Comparison of ENCODE assay signal across 8 cellular contexts in the genomic region with DNA sequence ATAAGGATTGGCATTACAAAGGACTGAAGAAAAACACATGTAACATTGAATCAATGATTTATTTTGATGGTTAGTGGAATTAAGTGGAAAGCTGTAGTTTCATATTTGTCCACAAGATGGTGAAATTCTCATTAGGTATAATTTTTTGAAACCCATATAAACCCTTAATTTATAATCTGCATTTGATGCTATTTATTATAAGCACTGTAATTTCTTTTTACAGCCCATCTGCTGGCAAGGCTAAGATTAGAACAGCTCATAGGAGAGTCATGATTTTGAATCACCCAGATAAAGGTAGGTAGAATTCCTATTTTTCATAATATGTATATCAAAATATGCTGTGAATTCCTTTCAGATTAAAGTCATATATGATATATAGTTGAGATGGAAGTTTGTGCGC.
DNase-seq lines count a peak whose midpoint lies in the region; ATAC-seq and TF ChIP-seq lines count a peak whose summit lies in the region.

No MANE protein-coding gene starts in this region.

- in situ Hi-C loops in astrocyte of the spinal cord (cut with HindIII; ENCODE audit: low sequenced_read_pairs): no loop called here

- H3K9me3 ChIP-seq in lung (ENCODE audit: control insufficient read depth in 2 of 2, insufficient read depth in 1 of 2, low read length in 1 of 2): no peaks in the 10 kb centered on the region

- peaks cover 1 to 5% of the 10 kb centered on the region in 2 donors for H3K36me3 ChIP-seq in lung (ENCODE audit: control insufficient read depth in 2 of 2, insufficient read depth in 2 of 2, low read length in 2 of 2)

- 95 to 99% methylated on average over 1 of the region's 1 CpG for WGBS in lung, 2 donors

- TF ChIP-seq CTCF in LNCaP clone FGC (IDR thresholded peaks at IDR 0.05; ENCODE audit: control insufficient read depth, extremely low read depth, insufficient read depth) (peak; percentile 38), astrocyte of the spinal cord (IDR thresholded peaks at IDR 0.05; ENCODE audit: low read depth, low read length) (peak; percentile 41), lung (IDR thresholded peaks at IDR 0.05; ENCODE audit: control extremely low read depth, extremely low read depth) (peak; percentile 16)

- no peak overlapping the region for H3K4me3 ChIP-seq in LNCaP clone FGC (ENCODE audit: low read depth, low read length)
- H3K4me3 ChIP-seq in astrocyte of the spinal cord (ENCODE audit: low read depth, low read length): no peak overlapping the region
- no peak overlapping the region for H3K4me3 ChIP-seq in lung

- no peaks in the 10 kb centered on the region for H3K27me3 ChIP-seq in lung (ENCODE audit: control insufficient read depth, insufficient read depth)

- H3K4me1 ChIP-seq in lung (ENCODE audit: control insufficient read depth in 2 of 2, insufficient read depth in 2 of 2, low read length in 2 of 2): no peaks in the 10 kb centered on the region

- H3K27ac ChIP-seq in lung (ENCODE audit: low read depth in 1 of 2, low read length in 1 of 2): no peak overlapping the region
- no peak overlapping the region for H3K27ac ChIP-seq in caudate nucleus (ENCODE audit: low read depth, low read length)

- DNase-seq in DMS 273 (lab: John Stamatoyannopoulos, UW; ENCODE audit: unreplicated experiment): peak; percentile 84
- peak; percentile 26 for DNase-seq in LNCaP clone FGC (ENCODE audit: low read depth)
- peak; percentile 64 for DNase-seq in astrocyte of the spinal cord (ENCODE audit: low read depth, low spot score)
- DNase-seq in lung (ENCODE audit: low spot score): no peak
- no peak for DNase-seq in caudate nucleus (lab: John Stamatoyannopoulos, UW)
- DNase-seq in anterior cingulate cortex (lab: John Stamatoyannopoulos, UW): no peak
- no peak for DNase-seq in GOT3 (lab: John Stamatoyannopoulos, UW)
- DNase-seq in HuH-7 (ENCODE audit: low spot score): no peak

- peak; percentile 27 for ATAC-seq in lung (ENCODE audit: insufficient read depth, low FRiP score)

Comparison
In these comparisons a context has a peak if more than half of its experiments do, and no peak if none do; other contexts are left out.
1. DNase-seq: peak in DMS 273 (single experiment), LNCaP clone FGC (single experiment) and astrocyte of the spinal cord (single experiment); none in lung (single experiment), caudate nucleus (0 of 61), anterior cingulate cortex (0 of 58), GOT3 (single experiment) and HuH-7 (single experiment).
2. Peak in every context shown above with its lines, with median percentiles within 50 percentile points of each other: CTCF ChIP-seq.